ENCODE assay signal across 23 cellular contexts in genomic region chr7:19210883-19211282, GRCh38.
DNase-seq lines count a peak whose midpoint lies in the region; ATAC-seq and TF ChIP-seq lines count a peak whose summit lies in the region.
"Had no signal": no experiment of that assay in that cellular context is flagged by ENCODE, and none has a peak within 500 bp of the region (broad histone marks: within the 10 kb centered on the region; RNA-seq: fewer than 3 reads in every experiment).

No MANE protein-coding gene starts in this region.

- no peaks in the 10 kb centered on the region for H4K20me1 ChIP-seq in Loucy (ENCODE audit: insufficient read depth, low read length, poor library complexity, severe bottlenecking)
- H4K20me1 ChIP-seq: BLaER1 treated with 17β-estradiol and CSF1 and Interleukin-3, amounts not matched to agents 10 nM and 100 nM had no signal

- peaks cover 24% of the 10 kb centered on the region for H3K4me1 ChIP-seq in Loucy (ENCODE audit: insufficient read depth, low read length, poor library complexity, severe bottlenecking)
- H3K4me1 ChIP-seq: BLaER1 treated with 17β-estradiol and CSF1 and Interleukin-3, amounts not matched to agents 10 nM and 100 nM had no signal

- no peaks in the 10 kb centered on the region for H3K27me3 ChIP-seq in Loucy (ENCODE audit: insufficient read depth, low read length, poor library complexity, severe bottlenecking)
- H3K27me3 ChIP-seq: BLaER1 treated with 17β-estradiol and CSF1 and Interleukin-3, amounts not matched to agents 10 nM and 100 nM had no signal

- H3K9me3 ChIP-seq in Loucy (ENCODE audit: insufficient read depth, low read depth, low read length): no peaks in the 10 kb centered on the region
- H3K9me3 ChIP-seq: SK-N-SH had no signal

- H3K9ac ChIP-seq in Loucy (ENCODE audit: low read depth, low read length, poor library complexity, severe bottlenecking): no peak overlapping the region
- H3K9ac ChIP-seq: BLaER1 treated with 17β-estradiol and CSF1 and Interleukin-3, amounts not matched to agents 10 nM and 100 nM; SK-N-SH had no signal

- no peaks in the 10 kb centered on the region for H3F3A ChIP-seq in Loucy (ENCODE audit: low read depth)

- TF ChIP-seq CTCF in Loucy (conservative IDR thresholded peaks at IDR 0.05; ENCODE audit: low read length): no peak

- H3K9me2 ChIP-seq in Loucy (replicated peaks; ENCODE audit: low read depth, low read length): no peaks in the 10 kb centered on the region
- H3K9me2 ChIP-seq: SK-N-SH had no signal

- peak; percentile 26 for DNase-seq in NCI-H2029 treated with DMSO at 0.1 percent for 48 hours (lab: John Stamatoyannopoulos, UW)
- DNase-seq in NCI-H2029 (lab: John Stamatoyannopoulos, UW): no peak
- peak; percentile 32 for DNase-seq in SHP77 treated with DMSO at 0.1 percent for 48 hours (lab: John Stamatoyannopoulos, UW)
- no peak for DNase-seq in GM19240 (ENCODE audit: insufficient read length, low spot score)
- no peak for DNase-seq in Right ventricle myocardium superior
- no peak for DNase-seq in NCI-H1436 treated with DMSO at 0.1 percent for 48 hours (lab: John Stamatoyannopoulos, UW)
- DNase-seq: AML-193; CD4-positive, alpha-beta T cell; H9; KBM-7; MM.1S; NCI-H1048; NCI-H1436; NCI-H2227 treated with DMSO at 0.1 percent for 48 hours; NCI-H510A; NCI-H774; SIG-M5; SK-N-SH; SW 1271 had no signal

- 0 out of 2 replicates have a peak overlapping the region, but pooled peaks have one; percentile 1 for H2AFZ ChIP-seq in Loucy (ENCODE audit: low read length)
- H2AFZ ChIP-seq: GM23338 had no signal

- no peaks in the 10 kb centered on the region for H3K36me3 ChIP-seq in Loucy (ENCODE audit: insufficient read depth, low read length)
- H3K36me3 ChIP-seq: BLaER1 treated with 17β-estradiol and CSF1 and Interleukin-3, amounts not matched to agents 10 nM and 100 nM had no signal

- no peak overlapping the region for H3K4me2 ChIP-seq in Loucy (ENCODE audit: low read depth, low read length, poor library complexity, severe bottlenecking)
- H3K4me2 ChIP-seq: BLaER1 treated with 17β-estradiol and CSF1 and Interleukin-3, amounts not matched to agents 10 nM and 100 nM; GM23338; SK-N-SH had no signal

- no peaks in the 10 kb centered on the region for H3K79me2 ChIP-seq in Loucy (ENCODE audit: insufficient read depth, low read length)

- H3K4me3 ChIP-seq in Loucy (ENCODE audit: low read length, poor library complexity, severe bottlenecking): no peak overlapping the region
- H3K4me3 ChIP-seq: BLaER1 treated with 17β-estradiol and CSF1 and Interleukin-3, amounts not matched to agents 10 nM and 100 nM; GM23338 had no signal

- intact Hi-C loops in Right ventricle myocardium superior (cut with DNase I): no loop called here

- ATAC-seq in Right ventricle myocardium superior (ENCODE audit: poor library complexity): no peak
- ATAC-seq: GM23338, Panc1 had no signal

Comparison
In these comparisons a context has a peak if more than half of its experiments do, and no peak if none do; other contexts are left out.
1. DNase-seq: peak in NCI-H2029 treated with DMSO at 0.1 percent for 48 hours (single experiment) and SHP77 treated with DMSO at 0.1 percent for 48 hours (single experiment); none in NCI-H2029 (single experiment), GM19240 (single experiment), Right ventricle myocardium superior (single experiment) and NCI-H1436 treated with DMSO at 0.1 percent for 48 hours (single experiment).